ENCODE assay signal across 1 cellular context in genomic region chr4:73481356-73481755, GRCh38.
TF ChIP-seq lines count a peak whose summit lies in the region.

Gene AFM, plus strand, starts transcription at chr4:73481745. Its CDS starts 31 bp downstream, at chr4:73481776.

TF ChIP-seq in HepG2, 621 proteins besides CTCF, POLR2A, EP300 and RAD21 (continued from another document and continues in another):
- TF ChIP-seq ZBTB46 (CRISPR knock-in tag; IDR thresholded peaks at IDR 0.05; ENCODE audit: borderline replicate concordance) (no peak), ZNF737 (CRISPR knock-in tag; IDR thresholded peaks at IDR 0.05; ENCODE audit: borderline replicate concordance) (no peak), CREM (IDR thresholded peaks at IDR 0.05) (peak; percentile 41; the same call in 1 of the 2 replicates), CREM (CRISPR knock-in tag; IDR thresholded peaks at IDR 0.05) (no peak), NR2C2 (CRISPR knock-in tag; IDR thresholded peaks at IDR 0.05; ENCODE audit: borderline replicate concordance) (no peak), JUNB (CRISPR knock-in tag; IDR thresholded peaks at IDR 0.05; ENCODE audit: borderline replicate concordance) (no peak), GABPA (IDR thresholded peaks at IDR 0.05; ENCODE audit: low read depth, low read length) (no peak), GABPA (CRISPR knock-in tag; IDR thresholded peaks at IDR 0.05; ENCODE audit: low read depth) (no peak), PLRG1 (conservative IDR thresholded peaks at IDR 0.05) (no peak), ZNF496 (CRISPR knock-in tag; IDR thresholded peaks at IDR 0.05; ENCODE audit: insufficient replicate concordance) (no peak), GATAD1 (CRISPR knock-in tag; IDR thresholded peaks at IDR 0.05) (no peak), HOXA9 (CRISPR knock-in tag; IDR thresholded peaks at IDR 0.05; ENCODE audit: borderline replicate concordance) (no peak), ETS1 (CRISPR knock-in tag; IDR thresholded peaks at IDR 0.05) (no peak), AKAP8 (CRISPR knock-in tag; IDR thresholded peaks at IDR 0.05) (no peak), NFKBIZ (CRISPR knock-in tag; IDR thresholded peaks at IDR 0.05) (no peak), TEAD2 (CRISPR knock-in tag; IDR thresholded peaks at IDR 0.05) (no peak), CEBPG (CRISPR knock-in tag; IDR thresholded peaks at IDR 0.05) (0 out of 2 replicates have a peak, but pooled peaks have one; percentile 5), SAFB2 (CRISPR knock-in tag; IDR thresholded peaks at IDR 0.05; ENCODE audit: borderline replicate concordance, low read depth) (no peak), FOXO4 (CRISPR knock-in tag; conservative IDR thresholded peaks at IDR 0.05) (no peak), PAF1 (CRISPR knock-in tag; IDR thresholded peaks at IDR 0.05) (no peak), CHCHD3 (CRISPR knock-in tag; IDR thresholded peaks at IDR 0.05) (no peak), MIXL1 (CRISPR knock-in tag; IDR thresholded peaks at IDR 0.05) (peak; percentile 43; the same call in 1 of the 2 replicates), HNRNPUL1 (IDR thresholded peaks at IDR 0.05; ENCODE audit: low read depth, low read length) (peak; percentile 75; the same call in 1 of the 2 replicates), ZNF230 (CRISPR knock-in tag; IDR thresholded peaks at IDR 0.05) (no peak), ELF4 (CRISPR knock-in tag; IDR thresholded peaks at IDR 0.05; ENCODE audit: borderline replicate concordance) (no peak), ZNF670 (CRISPR knock-in tag; IDR thresholded peaks at IDR 0.05; ENCODE audit: borderline replicate concordance) (no peak)
- TF ChIP-seq, protein P1, sequence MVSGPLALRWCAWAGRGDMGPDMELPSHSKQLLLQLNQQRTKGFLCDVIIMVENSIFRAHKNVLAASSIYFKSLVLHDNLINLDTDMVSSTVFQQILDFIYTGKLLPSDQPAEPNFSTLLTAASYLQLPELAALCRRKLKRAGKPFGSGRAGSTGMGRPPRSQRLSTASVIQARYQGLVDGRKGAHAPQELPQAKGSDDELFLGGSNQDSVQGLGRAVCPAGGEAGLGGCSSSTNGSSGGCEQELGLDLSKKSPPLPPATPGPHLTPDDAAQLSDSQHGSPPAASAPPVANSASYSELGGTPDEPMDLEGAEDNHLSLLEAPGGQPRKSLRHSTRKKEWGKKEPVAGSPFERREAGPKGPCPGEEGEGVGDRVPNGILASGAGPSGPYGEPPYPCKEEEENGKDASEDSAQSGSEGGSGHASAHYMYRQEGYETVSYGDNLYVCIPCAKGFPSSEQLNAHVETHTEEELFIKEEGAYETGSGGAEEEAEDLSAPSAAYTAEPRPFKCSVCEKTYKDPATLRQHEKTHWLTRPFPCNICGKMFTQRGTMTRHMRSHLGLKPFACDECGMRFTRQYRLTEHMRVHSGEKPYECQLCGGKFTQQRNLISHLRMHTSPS (CRISPR knock-in tag; IDR thresholded peaks at IDR 0.05; ENCODE audit: low read depth) = no peak
- TF ChIP-seq, protein P2, sequence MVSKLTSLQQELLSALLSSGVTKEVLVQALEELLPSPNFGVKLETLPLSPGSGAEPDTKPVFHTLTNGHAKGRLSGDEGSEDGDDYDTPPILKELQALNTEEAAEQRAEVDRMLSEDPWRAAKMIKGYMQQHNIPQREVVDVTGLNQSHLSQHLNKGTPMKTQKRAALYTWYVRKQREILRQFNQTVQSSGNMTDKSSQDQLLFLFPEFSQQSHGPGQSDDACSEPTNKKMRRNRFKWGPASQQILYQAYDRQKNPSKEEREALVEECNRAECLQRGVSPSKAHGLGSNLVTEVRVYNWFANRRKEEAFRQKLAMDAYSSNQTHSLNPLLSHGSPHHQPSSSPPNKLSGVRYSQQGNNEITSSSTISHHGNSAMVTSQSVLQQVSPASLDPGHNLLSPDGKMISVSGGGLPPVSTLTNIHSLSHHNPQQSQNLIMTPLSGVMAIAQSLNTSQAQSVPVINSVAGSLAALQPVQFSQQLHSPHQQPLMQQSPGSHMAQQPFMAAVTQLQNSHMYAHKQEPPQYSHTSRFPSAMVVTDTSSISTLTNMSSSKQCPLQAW (CRISPR knock-in tag; IDR thresholded peaks at IDR 0.05) = no peak
- TF ChIP-seq, protein P3, sequence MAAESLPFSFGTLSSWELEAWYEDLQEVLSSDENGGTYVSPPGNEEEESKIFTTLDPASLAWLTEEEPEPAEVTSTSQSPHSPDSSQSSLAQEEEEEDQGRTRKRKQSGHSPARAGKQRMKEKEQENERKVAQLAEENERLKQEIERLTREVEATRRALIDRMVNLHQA (CRISPR knock-in tag; IDR thresholded peaks at IDR 0.05) = no peak
- TF ChIP-seq, protein P4, sequence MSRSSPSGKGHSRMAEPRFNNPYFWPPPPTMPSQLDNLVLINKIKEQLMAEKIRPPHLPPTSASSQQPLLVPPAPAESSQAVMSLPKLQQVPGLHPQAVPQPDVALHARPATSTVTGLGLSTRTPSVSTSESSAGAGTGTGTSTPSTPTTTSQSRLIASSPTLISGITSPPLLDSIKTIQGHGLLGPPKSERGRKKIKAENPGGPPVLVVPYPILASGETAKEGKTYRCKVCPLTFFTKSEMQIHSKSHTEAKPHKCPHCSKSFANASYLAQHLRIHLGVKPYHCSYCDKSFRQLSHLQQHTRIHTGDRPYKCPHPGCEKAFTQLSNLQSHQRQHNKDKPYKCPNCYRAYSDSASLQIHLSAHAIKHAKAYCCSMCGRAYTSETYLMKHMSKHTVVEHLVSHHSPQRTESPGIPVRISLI (CRISPR knock-in tag; IDR thresholded peaks at IDR 0.05; ENCODE audit: borderline replicate concordance) = peak; percentile 89
- TF ChIP-seq, protein P5, sequence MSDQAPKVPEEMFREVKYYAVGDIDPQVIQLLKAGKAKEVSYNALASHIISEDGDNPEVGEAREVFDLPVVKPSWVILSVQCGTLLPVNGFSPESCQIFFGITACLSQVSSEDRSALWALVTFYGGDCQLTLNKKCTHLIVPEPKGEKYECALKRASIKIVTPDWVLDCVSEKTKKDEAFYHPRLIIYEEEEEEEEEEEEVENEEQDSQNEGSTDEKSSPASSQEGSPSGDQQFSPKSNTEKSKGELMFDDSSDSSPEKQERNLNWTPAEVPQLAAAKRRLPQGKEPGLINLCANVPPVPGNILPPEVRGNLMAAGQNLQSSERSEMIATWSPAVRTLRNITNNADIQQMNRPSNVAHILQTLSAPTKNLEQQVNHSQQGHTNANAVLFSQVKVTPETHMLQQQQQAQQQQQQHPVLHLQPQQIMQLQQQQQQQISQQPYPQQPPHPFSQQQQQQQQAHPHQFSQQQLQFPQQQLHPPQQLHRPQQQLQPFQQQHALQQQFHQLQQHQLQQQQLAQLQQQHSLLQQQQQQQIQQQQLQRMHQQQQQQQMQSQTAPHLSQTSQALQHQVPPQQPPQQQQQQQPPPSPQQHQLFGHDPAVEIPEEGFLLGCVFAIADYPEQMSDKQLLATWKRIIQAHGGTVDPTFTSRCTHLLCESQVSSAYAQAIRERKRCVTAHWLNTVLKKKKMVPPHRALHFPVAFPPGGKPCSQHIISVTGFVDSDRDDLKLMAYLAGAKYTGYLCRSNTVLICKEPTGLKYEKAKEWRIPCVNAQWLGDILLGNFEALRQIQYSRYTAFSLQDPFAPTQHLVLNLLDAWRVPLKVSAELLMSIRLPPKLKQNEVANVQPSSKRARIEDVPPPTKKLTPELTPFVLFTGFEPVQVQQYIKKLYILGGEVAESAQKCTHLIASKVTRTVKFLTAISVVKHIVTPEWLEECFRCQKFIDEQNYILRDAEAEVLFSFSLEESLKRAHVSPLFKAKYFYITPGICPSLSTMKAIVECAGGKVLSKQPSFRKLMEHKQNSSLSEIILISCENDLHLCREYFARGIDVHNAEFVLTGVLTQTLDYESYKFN (CRISPR knock-in tag; conservative IDR thresholded peaks at IDR 0.05) = peak; percentile 83
- TF ChIP-seq, protein P6, sequence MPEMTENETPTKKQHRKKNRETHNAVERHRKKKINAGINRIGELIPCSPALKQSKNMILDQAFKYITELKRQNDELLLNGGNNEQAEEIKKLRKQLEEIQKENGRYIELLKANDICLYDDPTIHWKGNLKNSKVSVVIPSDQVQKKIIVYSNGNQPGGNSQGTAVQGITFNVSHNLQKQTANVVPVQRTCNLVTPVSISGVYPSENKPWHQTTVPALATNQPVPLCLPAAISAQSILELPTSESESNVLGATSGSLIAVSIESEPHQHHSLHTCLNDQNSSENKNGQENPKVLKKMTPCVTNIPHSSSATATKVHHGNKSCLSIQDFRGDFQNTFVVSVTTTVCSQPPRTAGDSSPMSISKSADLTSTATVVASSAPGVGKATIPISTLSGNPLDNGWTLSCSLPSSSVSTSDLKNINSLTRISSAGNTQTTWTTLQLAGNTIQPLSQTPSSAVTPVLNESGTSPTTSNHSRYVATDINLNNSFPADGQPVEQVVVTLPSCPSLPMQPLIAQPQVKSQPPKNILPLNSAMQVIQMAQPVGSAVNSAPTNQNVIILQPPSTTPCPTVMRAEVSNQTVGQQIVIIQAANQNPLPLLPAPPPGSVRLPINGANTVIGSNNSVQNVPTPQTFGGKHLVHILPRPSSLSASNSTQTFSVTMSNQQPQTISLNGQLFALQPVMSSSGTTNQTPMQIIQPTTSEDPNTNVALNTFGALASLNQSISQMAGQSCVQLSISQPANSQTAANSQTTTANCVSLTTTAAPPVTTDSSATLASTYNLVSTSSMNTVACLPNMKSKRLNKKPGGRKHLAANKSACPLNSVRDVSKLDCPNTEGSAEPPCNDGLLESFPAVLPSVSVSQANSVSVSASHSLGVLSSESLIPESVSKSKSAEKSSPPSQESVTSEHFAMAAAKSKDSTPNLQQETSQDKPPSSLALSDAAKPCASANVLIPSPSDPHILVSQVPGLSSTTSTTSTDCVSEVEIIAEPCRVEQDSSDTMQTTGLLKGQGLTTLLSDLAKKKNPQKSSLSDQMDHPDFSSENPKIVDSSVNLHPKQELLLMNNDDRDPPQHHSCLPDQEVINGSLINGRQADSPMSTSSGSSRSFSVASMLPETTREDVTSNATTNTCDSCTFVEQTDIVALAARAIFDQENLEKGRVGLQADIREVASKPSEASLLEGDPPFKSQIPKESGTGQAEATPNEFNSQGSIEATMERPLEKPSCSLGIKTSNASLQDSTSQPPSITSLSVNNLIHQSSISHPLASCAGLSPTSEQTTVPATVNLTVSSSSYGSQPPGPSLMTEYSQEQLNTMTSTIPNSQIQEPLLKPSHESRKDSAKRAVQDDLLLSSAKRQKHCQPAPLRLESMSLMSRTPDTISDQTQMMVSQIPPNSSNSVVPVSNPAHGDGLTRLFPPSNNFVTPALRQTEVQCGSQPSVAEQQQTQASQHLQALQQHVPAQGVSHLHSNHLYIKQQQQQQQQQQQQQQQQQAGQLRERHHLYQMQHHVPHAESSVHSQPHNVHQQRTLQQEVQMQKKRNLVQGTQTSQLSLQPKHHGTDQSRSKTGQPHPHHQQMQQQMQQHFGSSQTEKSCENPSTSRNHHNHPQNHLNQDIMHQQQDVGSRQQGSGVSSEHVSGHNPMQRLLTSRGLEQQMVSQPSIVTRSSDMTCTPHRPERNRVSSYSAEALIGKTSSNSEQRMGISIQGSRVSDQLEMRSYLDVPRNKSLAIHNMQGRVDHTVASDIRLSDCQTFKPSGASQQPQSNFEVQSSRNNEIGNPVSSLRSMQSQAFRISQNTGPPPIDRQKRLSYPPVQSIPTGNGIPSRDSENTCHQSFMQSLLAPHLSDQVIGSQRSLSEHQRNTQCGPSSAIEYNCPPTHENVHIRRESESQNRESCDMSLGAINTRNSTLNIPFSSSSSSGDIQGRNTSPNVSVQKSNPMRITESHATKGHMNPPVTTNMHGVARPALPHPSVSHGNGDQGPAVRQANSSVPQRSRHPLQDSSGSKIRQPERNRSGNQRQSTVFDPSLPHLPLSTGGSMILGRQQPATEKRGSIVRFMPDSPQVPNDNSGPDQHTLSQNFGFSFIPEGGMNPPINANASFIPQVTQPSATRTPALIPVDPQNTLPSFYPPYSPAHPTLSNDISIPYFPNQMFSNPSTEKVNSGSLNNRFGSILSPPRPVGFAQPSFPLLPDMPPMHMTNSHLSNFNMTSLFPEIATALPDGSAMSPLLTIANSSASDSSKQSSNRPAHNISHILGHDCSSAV (CRISPR knock-in tag; IDR thresholded peaks at IDR 0.05; ENCODE audit: borderline replicate concordance) = no peak
